In genomic region chr9:109097156-109097555, GRCh38 we compare ENCODE assay signal across 16 cellular contexts. TPM values are rescaled to one million over a fixed set of nuclear protein-coding genes. Genes with fewer than 3 reads are reported as not detected.
DNase-seq lines count a peak whose midpoint lies in the region; ATAC-seq and TF ChIP-seq lines count a peak whose summit lies in the region.
"Had no signal": no experiment of that assay in that cellular context is flagged by ENCODE, and none has a peak within 500 bp of the region (broad histone marks: within the 10 kb centered on the region; RNA-seq: fewer than 3 reads in every experiment).

No MANE protein-coding gene starts in this region.

- intact Hi-C loops in PC-9 (cut with micrococcal nuclease; ENCODE audit: unreplicated experiment), result no loop called here

- ATAC-seq in stimulated activated naive B cell treated with anti-CD40 and anti-IgM and Interleukin-4, amounts not matched to agents 10 μg/mL and 1 μg/mL and 100 μg/mL, for 72 hours (replicated peaks), result no peak
- ATAC-seq in GM21786 (IDR thresholded peaks at IDR 0.05; ENCODE audit: unreplicated experiment) (no peak), GM19455 (IDR thresholded peaks at IDR 0.05; ENCODE audit: unreplicated experiment) (no peak)
- ATAC-seq: left lobe of liver had no signal

- no peaks in the 10 kb centered on the region for H3K9me3 ChIP-seq in PC-9 (ENCODE audit: insufficient read depth, low read depth)
- H3K9me3 ChIP-seq in endodermal cell (ENCODE audit: control insufficient read depth, low read length), result no peaks in the 10 kb centered on the region

- no peak overlapping the region for H3K4me3 Mint-ChIP-seq in activated T-cell treated with anti-CD3 and anti-CD28 coated beads, Interleukin-2, amount 50 U/mL, for 24 hours
- no peak overlapping the region for H3K4me3 Mint-ChIP-seq in endodermal cell
- no peak overlapping the region for H3K4me3 Mint-ChIP-seq in stimulated activated naive B cell treated with anti-CD40 and anti-IgM and Interleukin-4, amounts not matched to agents 10 μg/mL and 1 μg/mL and 100 μg/mL, for 72 hours

- H3K4me1 Mint-ChIP-seq in activated T-cell treated with anti-CD3 and anti-CD28 coated beads, Interleukin-2, amount 50 U/mL, for 24 hours (ENCODE audit: low read depth), result peaks cover 93% of the 10 kb centered on the region
- H3K4me1 Mint-ChIP-seq in endodermal cell, result peaks cover 42% of the 10 kb centered on the region
- H3K4me1 Mint-ChIP-seq in stimulated activated naive B cell treated with anti-CD40 and anti-IgM and Interleukin-4, amounts not matched to agents 10 μg/mL and 1 μg/mL and 100 μg/mL, for 72 hours, result peaks cover 42 to 56% of the 10 kb centered on the region in 2 donors

- H3K9me2 ChIP-seq in PC-9 (ENCODE audit: insufficient read depth), result no peaks in the 10 kb centered on the region

- H3K4me3 ChIP-seq in PC-9, result no peak overlapping the region
- H3K4me3 ChIP-seq in endodermal cell (ENCODE audit: low read length), result no peak overlapping the region
- H3K4me3 ChIP-seq: skin epidermis had no signal

- TF ChIP-seq CTCF in PC-9 (conservative IDR thresholded peaks at IDR 0.05) (no peak), endodermal cell (conservative IDR thresholded peaks at IDR 0.05) (no peak)

- H3F3A ChIP-seq in PC-9 (ENCODE audit: insufficient read depth, low read depth), result peaks cover 42% of the 10 kb centered on the region

- peaks cover 93% of the 10 kb centered on the region for H3K79me2 ChIP-seq in PC-9 (ENCODE audit: low read depth)

- BruUV-seq in PC-9 (replicated peaks; lab: Mats Ljungman, UMichigan), result no TSS peak

- WGBS in endodermal cell (ENCODE audit: insufficient coverage in 1 of 2, insufficient read length in 1 of 2), 2 experiments, result 98 to 100% methylated on average over 3 to 4 of the region's 4 CpGs

- no peak for DNase-seq in activated T-cell treated with anti-CD3 and anti-CD28 coated beads, Interleukin-2, amount 50 U/mL, for 24 hours
- no peak for DNase-seq in activated T-cell treated with anti-CD3 and anti-CD28 coated beads, Interleukin-2, amount 50 U/mL, for 48 hours
- DNase-seq in PC-9 (no peak), endodermal cell (no peak), HuH-7.5 (ENCODE audit: low spot score) (no peak)
- DNase-seq in stimulated activated naive B cell treated with anti-CD40 and anti-IgM and Interleukin-4, amounts not matched to agents 10 μg/mL and 1 μg/mL and 100 μg/mL, for 72 hours, result no peak
- DNase-seq: amniotic stem cell, dermis blood vessel endothelial cell, DMS 273 treated with DMSO at 0.1 percent for 48 hours, NCI-H2081 treated with DMSO at 0.1 percent for 48 hours, NCI-H82, substantia nigra had no signal

- CTCF ChIA-PET in PC-9 (lab: Charles Lee), result no interaction called here

- H3K36me3 ChIP-seq in PC-9 (ENCODE audit: low read depth), result peaks cover 18% of the 10 kb centered on the region; the same call in 1 of the 2 replicates
- peaks cover 31% of the 10 kb centered on the region for H3K36me3 ChIP-seq in endodermal cell (ENCODE audit: control insufficient read depth, insufficient read depth, low read length)

- H3K9me3 Mint-ChIP-seq in activated T-cell treated with anti-CD3 and anti-CD28 coated beads, Interleukin-2, amount 50 U/mL, for 24 hours, result no peaks in the 10 kb centered on the region
- H3K9me3 Mint-ChIP-seq in endodermal cell, result no peaks in the 10 kb centered on the region
- H3K9me3 Mint-ChIP-seq in stimulated activated naive B cell treated with anti-CD40 and anti-IgM and Interleukin-4, amounts not matched to agents 10 μg/mL and 1 μg/mL and 100 μg/mL, for 72 hours, result no peaks in the 10 kb centered on the region

- peak overlapping the region; percentile 70; the same call in 1 of the 2 replicates for H3K4me2 ChIP-seq in PC-9

- H3K36me3 Mint-ChIP-seq in activated T-cell treated with anti-CD3 and anti-CD28 coated beads, Interleukin-2, amount 50 U/mL, for 24 hours (ENCODE audit: low read depth), result peaks cover 66% of the 10 kb centered on the region
- peaks cover 18% of the 10 kb centered on the region for H3K36me3 Mint-ChIP-seq in endodermal cell (ENCODE audit: low read depth)
- H3K36me3 Mint-ChIP-seq in stimulated activated naive B cell treated with anti-CD40 and anti-IgM and Interleukin-4, amounts not matched to agents 10 μg/mL and 1 μg/mL and 100 μg/mL, for 72 hours, result peaks cover 21 to 37% of the 10 kb centered on the region in 2 donors

- no peaks in the 10 kb centered on the region for H3K27me3 ChIP-seq in PC-9 (ENCODE audit: insufficient read depth, low read depth)
- H3K27me3 ChIP-seq in endodermal cell (ENCODE audit: control insufficient read depth, insufficient read depth, low read length, poor library complexity, severe bottlenecking), result no peaks in the 10 kb centered on the region

- H3K4me1 ChIP-seq in PC-9 (replicated peaks; ENCODE audit: insufficient read depth) (peaks cover 56% of the 10 kb centered on the region), endodermal cell (ENCODE audit: control insufficient read depth, insufficient read depth, low read length) (no peaks in the 10 kb centered on the region)

- peak overlapping the region; percentile 71 for H3K27ac Mint-ChIP-seq in activated T-cell treated with anti-CD3 and anti-CD28 coated beads, Interleukin-2, amount 50 U/mL, for 24 hours
- H3K27ac Mint-ChIP-seq in endodermal cell, result peak overlapping the region; percentile 12
- H3K27ac Mint-ChIP-seq in stimulated activated naive B cell treated with anti-CD40 and anti-IgM and Interleukin-4, amounts not matched to agents 10 μg/mL and 1 μg/mL and 100 μg/mL, for 72 hours, result peak overlapping the region; percentile 2

- POLR2A ChIA-PET in PC-9 (lab: Charles Lee; ENCODE audit: unreplicated experiment), result interaction anchor here (0.5 kb wide), 1 partner anchor 13 kb away, joined by 3 read pairs; no protein-coding TSS in a partner anchor

- H3K27ac ChIP-seq in PC-9 (peak overlapping the region; percentile 93), endodermal cell (ENCODE audit: low read depth, low read length) (no peak overlapping the region)

- no peak overlapping the region for H3K9ac ChIP-seq in endodermal cell (ENCODE audit: extremely low read depth, low read length, poor library complexity, severe bottlenecking)

- no peak overlapping the region for H2AFZ ChIP-seq in PC-9

- H3K27me3 Mint-ChIP-seq in activated T-cell treated with anti-CD3 and anti-CD28 coated beads, Interleukin-2, amount 50 U/mL, for 24 hours, result no peaks in the 10 kb centered on the region
- no peaks in the 10 kb centered on the region for H3K27me3 Mint-ChIP-seq in endodermal cell (ENCODE audit: insufficient read depth)
- H3K27me3 Mint-ChIP-seq in stimulated activated naive B cell treated with anti-CD40 and anti-IgM and Interleukin-4, amounts not matched to agents 10 μg/mL and 1 μg/mL and 100 μg/mL, for 72 hours, result no peaks in the 10 kb centered on the region

- H4K20me1 ChIP-seq in PC-9 (ENCODE audit: insufficient read depth), result no peaks in the 10 kb centered on the region

RNA-seq across cellular contexts. Expression of gene TMEM245, which starts 22.6 kb away (rescaled TPM):
- total RNA-seq in PC-9 (2021) (58.7 and 60.3 TPM in 2 replicates), endodermal cell (10 to 100 TPM; 42.8 to 55.0 TPM)
- 45.8 TPM for polyA plus RNA-seq in endodermal cell (2013, experiment 1 of 2)
- 43.2 TPM for polyA plus RNA-seq in endodermal cell (2013, experiment 2 of 2)

Comparison
In these comparisons a context has a peak if more than half of its experiments do, and no peak if none do; other contexts are left out.
1. H3K27ac Mint-ChIP-seq: peak in every context shown above with its lines; median percentile 71 in activated T-cell treated with anti-CD3 and anti-CD28 coated beads, Interleukin-2, amount 50 U/mL, for 24 hours; 12 in endodermal cell; 2 in stimulated activated naive B cell treated with anti-CD40 and anti-IgM and Interleukin-4, amounts not matched to agents 10 μg/mL and 1 μg/mL and 100 μg/mL, for 72 hours.